Comparison of ENCODE assay signal across 9 cellular contexts in the genomic region with DNA sequence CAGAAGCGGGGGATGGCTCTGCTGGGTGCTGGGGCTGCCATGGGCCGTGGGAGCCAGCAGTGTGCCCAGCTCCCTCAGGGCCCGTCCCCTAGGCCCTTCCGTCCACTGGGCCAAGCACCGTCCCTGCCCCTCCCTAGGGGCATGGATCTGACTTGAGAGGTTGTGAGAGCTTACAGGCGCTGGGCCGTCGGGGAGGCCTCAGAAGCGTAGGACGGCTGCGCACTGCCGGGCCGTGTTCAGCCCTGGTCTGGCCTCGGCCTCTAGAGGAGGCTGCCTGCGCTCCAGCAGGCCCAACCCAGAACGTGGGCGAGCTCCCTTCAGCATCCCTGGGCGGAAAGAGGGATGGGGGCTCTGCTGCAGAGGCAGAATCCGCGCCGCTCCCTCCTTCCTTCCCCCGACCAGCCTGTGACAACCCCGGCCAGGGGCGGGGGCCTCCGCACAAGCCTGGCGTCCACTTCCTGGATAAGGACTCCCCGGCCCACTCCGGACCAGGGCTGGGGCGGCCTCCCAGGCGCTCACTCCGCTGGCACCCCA. TPM values are rescaled to one million over a fixed set of nuclear protein-coding genes. Genes with fewer than 3 reads are reported as not detected.
DNase-seq lines count a peak whose midpoint lies in the region; ATAC-seq, FAIRE-seq and TF ChIP-seq lines count a peak whose summit lies in the region.
"Had no signal": no experiment of that assay in that cellular context is flagged by ENCODE, and none has a peak within 500 bp of the region (broad histone marks: within the 10 kb centered on the region; RNA-seq: fewer than 3 reads in every experiment).

No MANE protein-coding gene starts in this region.

- H3K23ac ChIP-seq in H1 (ENCODE audit: insufficient read length) = no peak overlapping the region

- H2BK15ac ChIP-seq in H1 (ENCODE audit: low read length) = peak overlapping the region; percentile 53; the same call in 1 of the 2 replicates

- no peak for TF ChIP-seq RAD21 in H1 (IDR thresholded peaks at IDR 0.05 in 1 of 2, conservative IDR thresholded peaks at IDR 0.05 in 1 of 2; ENCODE audit: low read depth in 2 of 2, low read length in 2 of 2)

- H3K4me3 ChIP-seq in WERI-Rb-1 (ENCODE audit: low read depth, low read length) (peak overlapping the region; percentile 53), H1 (ENCODE audit: extremely low read depth in 1 of 4, insufficient read depth in 2 of 4, low read depth in 3 of 4, low read length in 4 of 4) (peak overlapping the region; percentile 54 to 78 (median 68); a peak in 7 of 8 replicates), mesodermal cell (ENCODE audit: extremely low read depth, insufficient read depth, low read length, poor library complexity, severe bottlenecking) (peak overlapping the region; percentile 55), thymus (ENCODE audit: low read length) (peak overlapping the region; percentile 94)

- FAIRE-seq in H1 (lab: Jason Lieb, UNC) = no peak

- H2BK12ac ChIP-seq in H1 (ENCODE audit: low read depth, low read length) = peak overlapping the region; percentile 87; the same call in 1 of the 2 replicates

- POLR2A ChIA-PET in H1 (lab: Charles Lee; ENCODE audit: partially characterized antibody) = interaction anchor here (0.5 to 3.2 kb wide), 11 partner anchors 9 to 325 kb away, joined by 3 to 19 read pairs (median 3); no protein-coding TSS in a partner anchor

- H4K91ac ChIP-seq in H1 (replicated peaks; ENCODE audit: insufficient read length, low read length) = peak overlapping the region; percentile 61

- peak overlapping the region; percentile 44 for H3K18ac ChIP-seq in H1 (ENCODE audit: extremely low read depth, low read length)

- no peaks in the 10 kb centered on the region for H3K9me3 ChIP-seq in WERI-Rb-1 (ENCODE audit: severe bottlenecking)
- no peaks in the 10 kb centered on the region for H3K9me3 ChIP-seq in H1 (ENCODE audit: insufficient read depth in 2 of 2, low read depth in 1 of 2, low read length in 1 of 2)
- H3K9me3 ChIP-seq in mesodermal cell (ENCODE audit: control insufficient read depth, low read length) = no peaks in the 10 kb centered on the region
- peaks cover 1% of the 10 kb centered on the region for H3K9me3 ChIP-seq in thymus (ENCODE audit: control insufficient read depth)

- no peak overlapping the region for H3K14ac ChIP-seq in H1 (ENCODE audit: insufficient read length)

- H3K4me2 ChIP-seq in H1 (ENCODE audit: insufficient read depth in 1 of 2, low read depth in 2 of 2, low read length in 2 of 2) = peak overlapping the region; percentile 92 to 95

- H3K27me3 ChIP-seq in WERI-Rb-1 (ENCODE audit: insufficient read depth, low read depth, severe bottlenecking) = no peaks in the 10 kb centered on the region
- H3K27me3 ChIP-seq in H1 (replicated peaks in 1 of 4; ENCODE audit: control insufficient read depth in 3 of 4, extremely low read depth in 1 of 4, insufficient read depth in 3 of 4, low read length in 3 of 4) = peaks cover 0 to 4% (median 3%) of the 10 kb centered on the region in 4 experiments; a peak in 3 of 7 replicates
- peaks cover 25% of the 10 kb centered on the region for H3K27me3 ChIP-seq in thymus (ENCODE audit: control insufficient read depth, insufficient read depth)

- H2AK5ac ChIP-seq in H1 (ENCODE audit: low read depth, low read length) = peak overlapping the region; percentile 58; the same call in 1 of the 2 replicates

- peak overlapping the region; percentile 80; the same call in 1 of the 2 replicates for H4K8ac ChIP-seq in H1 (ENCODE audit: extremely low read depth, insufficient read depth, low read length)

- no peak for TF ChIP-seq POLR2A in H1 (IDR thresholded peaks at IDR 0.05; ENCODE audit: control extremely low read depth in 1 of 2, low read depth in 2 of 2, low read length in 2 of 2)

- no peaks in the 10 kb centered on the region for H3K79me1 ChIP-seq in H1 (ENCODE audit: low read depth, low read length)

- no peak overlapping the region for H2BK20ac ChIP-seq in H1 (ENCODE audit: low read length)

- 42% methylated on average over 15 of the region's 31 CpGs; no CpG with 5 or more reads in 1 of the 2 experiments for WGBS in H1 (ENCODE audit: extremely low coverage in 1 of 2, insufficient coverage in 1 of 2, insufficient read length in 1 of 2, insufficient replicate concordance in 2 of 2, low coverage in 1 of 2, low lambda C conversion rate in 2 of 2, missing lambda C conversion rate in 1 of 2), 2 experiments
- WGBS in mesodermal cell (ENCODE audit: insufficient coverage in 2 of 2), 2 experiments = 31 to 35% methylated on average over 20 to 27 of the region's 31 CpGs
- WGBS in thymus = 18% methylated on average over 31 of the region's 31 CpGs

- no peak for TF ChIP-seq EP300 in H1 (IDR thresholded peaks at IDR 0.05; ENCODE audit: borderline replicate concordance in 1 of 2, low read depth in 2 of 2, low read length in 2 of 2)

- CTCF ChIA-PET in H1 (lab: Charles Lee; ENCODE audit: partially characterized antibody) = interaction anchor here (0.7 to 25.7 kb wide), 6 partner anchors 8 to 105 kb away, joined by 3 to 856 read pairs (median 4); partner anchors contain the start of gene RHBDF1

- no peak overlapping the region for H2BK120ac ChIP-seq in H1 (replicated peaks; ENCODE audit: low read depth, low read length)

- peak overlapping the region; percentile 66; the same call in 1 of the 2 replicates for H2BK5ac ChIP-seq in H1 (ENCODE audit: low read depth, low read length)

- TF ChIP-seq CTCF in WERI-Rb-1 (IDR thresholded peaks at IDR 0.05; ENCODE audit: low read depth, low read length) = no peak
- no peak for TF ChIP-seq CTCF in H1 (IDR thresholded peaks at IDR 0.05; ENCODE audit: control extremely low read depth in 1 of 3, insufficient read depth in 1 of 3, low read depth in 1 of 3, low read length in 3 of 3)

- H3K23me2 ChIP-seq in H1 (ENCODE audit: low read depth, low read length) = peaks cover 20% of the 10 kb centered on the region; the same call in 1 of the 2 replicates

- H4K5ac ChIP-seq in H1 (ENCODE audit: insufficient read length, low read depth, low read length) = peak overlapping the region; percentile 19

- H2AFZ ChIP-seq in H1 (ENCODE audit: low read length) = no peak overlapping the region

- DNase-seq in COLO668 (lab: John Stamatoyannopoulos, UW; ENCODE audit: unreplicated experiment) = peak; percentile 79
- peak; percentile 59 for DNase-seq in WERI-Rb-1
- peak in 1 of 2 experiments; percentile 78 for DNase-seq in H1 (ENCODE audit: low read depth in 1 of 2, low spot score in 2 of 2)
- no peak for DNase-seq in putamen (ENCODE audit: low spot score)

- H3K79me2 ChIP-seq in H1 (ENCODE audit: control insufficient read depth in 1 of 2, insufficient read depth in 2 of 2, low read length in 2 of 2) = no peaks in the 10 kb centered on the region

- H3K56ac ChIP-seq in H1 (replicated peaks; ENCODE audit: insufficient read length, low read depth, low read length) = peak overlapping the region; percentile 33

- peak overlapping the region; percentile 19 for H3K4ac ChIP-seq in H1 (replicated peaks; ENCODE audit: insufficient read length, low read depth, low read length)

- H4K20me1 ChIP-seq in H1 (replicated peaks in 1 of 2; ENCODE audit: control insufficient read depth in 1 of 2, insufficient read depth in 2 of 2, low read length in 2 of 2) = peaks cover 0 to 5% of the 10 kb centered on the region in 2 experiments

- peaks cover 6 to 59% (median 44%) of the 10 kb centered on the region in 4 experiments for H3K4me1 ChIP-seq in H1 (replicated peaks in 1 of 4; ENCODE audit: control insufficient read depth in 3 of 4, insufficient read depth in 4 of 4, low read length in 3 of 4)
- H3K4me1 ChIP-seq in mesodermal cell (ENCODE audit: control insufficient read depth, insufficient read depth, low read length, poor library complexity, severe bottlenecking) = peaks cover 54% of the 10 kb centered on the region
- H3K4me1 ChIP-seq in thymus (ENCODE audit: control insufficient read depth, insufficient read depth, low read length) = peaks cover 21% of the 10 kb centered on the region

- H3K9ac ChIP-seq in H1 (replicated peaks in 1 of 4; ENCODE audit: extremely low read depth in 1 of 4, low read depth in 3 of 4, low read length in 3 of 4) = peak overlapping the region in 2 of 4 experiments; percentile 13 to 20; a peak in 2 of 7 replicates

- ATAC-seq in GM19324 (IDR thresholded peaks at IDR 0.05; ENCODE audit: low FRiP score, unreplicated experiment) = peak; percentile 33
- ATAC-seq in HG03520 (IDR thresholded peaks at IDR 0.05; ENCODE audit: unreplicated experiment) = peak; percentile 10

- peaks cover 7% of the 10 kb centered on the region; the same call in 1 of the 2 replicates for H3K36me3 ChIP-seq in WERI-Rb-1
- peaks cover 0 to 2% (median 0%) of the 10 kb centered on the region in 4 experiments; a peak in 1 of 8 replicates for H3K36me3 ChIP-seq in H1 (ENCODE audit: control insufficient read depth in 2 of 4, insufficient read depth in 4 of 4, low read length in 3 of 4)
- peaks cover 18% of the 10 kb centered on the region for H3K36me3 ChIP-seq in mesodermal cell (ENCODE audit: control insufficient read depth, insufficient read depth, low read length)
- H3K36me3 ChIP-seq in thymus (ENCODE audit: control insufficient read depth, insufficient read depth) = peaks cover 16% of the 10 kb centered on the region

- peak overlapping the region; percentile 61 for H3K27ac ChIP-seq in WERI-Rb-1
- no peak overlapping the region for H3K27ac ChIP-seq in H1 (ENCODE audit: low read depth, low read length)
- peak overlapping the region; percentile 89 for H3K27ac ChIP-seq in mesodermal cell (ENCODE audit: low read depth, low read length, severe bottlenecking)
- peak overlapping the region; percentile 66 for H3K27ac ChIP-seq in thymus (ENCODE audit: low read depth)

RNA-seq across cellular contexts. Expression of gene MPG, which starts 0.7 kb away (rescaled TPM):
- 35.8 and 37.6 TPM in 2 replicates for total RNA-seq in H1 (2021; fragmentation: NEBNext Ultra II Directional; extraction: Animal tissue kit (Norgen Biotek cat#: 25700))
- polyA plus RNA-seq in H1 (2011; rRNA removed) = 83.7 and 107 TPM in 2 replicates
- 62.4 TPM for polyA plus RNA-seq in H1 (2011; cell fraction: cytosol; rRNA removed)
- polyA plus RNA-seq in H1 (2011; cell fraction: nucleus; rRNA removed) = 62.1 TPM
- 28.1 to 43.9 TPM (median 40.6 TPM) in 4 replicates for polyA plus RNA-seq in H1 (2012, experiment 1 of 2)
- polyA plus RNA-seq in H1 (2012, experiment 2 of 2) = 59.4 TPM
- 57.3 TPM for polyA plus RNA-seq in H1 (2013, experiment 1 of 2)
- 56.6 TPM for polyA plus RNA-seq in H1 (2013, experiment 2 of 2)
- 7.2 and 9.8 TPM in 2 replicates for polyA minus RNA-seq in H1 (2011; rRNA and poly(A)+ RNA removed)
- polyA minus RNA-seq in H1 (2011; cell fraction: cytosol; rRNA and poly(A)+ RNA removed) = 31.9 TPM
- 21.6 TPM for polyA minus RNA-seq in H1 (2011; cell fraction: nucleus; rRNA and poly(A)+ RNA removed)
- 85.2 TPM for polyA plus RNA-seq in mesodermal cell (2013, experiment 1 of 2)
- 74.3 TPM for polyA plus RNA-seq in mesodermal cell (2013, experiment 2 of 2)
- 58.1 TPM for polyA plus RNA-seq in thymus

RNA-seq across cellular contexts. Expression of gene RHBDF1, which starts 4.9 kb away (rescaled TPM):
- 32.5 and 37.4 TPM in 2 replicates for total RNA-seq in H1 (2021; fragmentation: NEBNext Ultra II Directional; extraction: Animal tissue kit (Norgen Biotek cat#: 25700))
- polyA plus RNA-seq in H1 (2011; rRNA removed) = 51.6 and 76.9 TPM in 2 replicates
- 45.9 TPM for polyA plus RNA-seq in H1 (2011; cell fraction: cytosol; rRNA removed)
- 462 TPM for polyA plus RNA-seq in H1 (2011; cell fraction: nucleus; rRNA removed)
- polyA plus RNA-seq in H1 (2012, experiment 1 of 2) = 29.1 to 43.2 TPM (median 40.3 TPM) in 4 replicates
- 31.7 TPM for polyA plus RNA-seq in H1 (2012, experiment 2 of 2)
- 41.3 TPM for polyA plus RNA-seq in H1 (2013, experiment 1 of 2)
- 37.4 TPM for polyA plus RNA-seq in H1 (2013, experiment 2 of 2)
- polyA minus RNA-seq in H1 (2011; rRNA and poly(A)+ RNA removed) = 21.8 and 30.8 TPM in 2 replicates
- polyA minus RNA-seq in H1 (2011; cell fraction: cytosol; rRNA and poly(A)+ RNA removed) = 18.2 TPM
- 49.7 TPM for polyA minus RNA-seq in H1 (2011; cell fraction: nucleus; rRNA and poly(A)+ RNA removed)
- 51.9 TPM for polyA plus RNA-seq in mesodermal cell (2013, experiment 1 of 2)
- 42.0 TPM for polyA plus RNA-seq in mesodermal cell (2013, experiment 2 of 2)
- 10.7 TPM for polyA plus RNA-seq in thymus
- total RNA-seq: T-helper 2 cell treated with Interferon-gamma antibody and Interleukin-4, amounts not matched to agents 100 ng/mL and 5 ng/mL, for 36 hours had no signal

RNA-seq across cellular contexts. Expression of gene SNRNP25, which starts 23.7 kb away (rescaled TPM):
- 49.6 and 58.4 TPM in 2 replicates for total RNA-seq in H1 (2021; fragmentation: NEBNext Ultra II Directional; extraction: Animal tissue kit (Norgen Biotek cat#: 25700))
- 45.2 and 53.0 TPM in 2 replicates for polyA plus RNA-seq in H1 (2011; rRNA removed)
- 75.6 TPM for polyA plus RNA-seq in H1 (2011; cell fraction: cytosol; rRNA removed)
- 48.5 TPM for polyA plus RNA-seq in H1 (2011; cell fraction: nucleus; rRNA removed)
- polyA plus RNA-seq in H1 (2012, experiment 1 of 2) = 62.8 to 118 TPM (median 92.7 TPM) in 4 replicates
- polyA plus RNA-seq in H1 (2012, experiment 2 of 2) = 122 TPM
- 52.3 TPM for polyA plus RNA-seq in H1 (2013, experiment 1 of 2)
- polyA plus RNA-seq in H1 (2013, experiment 2 of 2) = 51.6 TPM
- 20.7 and 26.8 TPM in 2 replicates for polyA minus RNA-seq in H1 (2011; rRNA and poly(A)+ RNA removed)
- 21.7 TPM for polyA minus RNA-seq in H1 (2011; cell fraction: cytosol; rRNA and poly(A)+ RNA removed)
- polyA minus RNA-seq in H1 (2011; cell fraction: nucleus; rRNA and poly(A)+ RNA removed) = 18.0 TPM
- polyA plus RNA-seq in mesodermal cell (2013, experiment 1 of 2) = 34.8 TPM
- polyA plus RNA-seq in mesodermal cell (2013, experiment 2 of 2) = 34.4 TPM
- polyA plus RNA-seq in thymus = 23.3 TPM

RNA-seq across cellular contexts. Expression of gene POLR3K, which starts 23.9 kb away (rescaled TPM):
- 45.4 and 49.6 TPM in 2 replicates for total RNA-seq in H1 (2021; fragmentation: NEBNext Ultra II Directional; extraction: Animal tissue kit (Norgen Biotek cat#: 25700))
- 76.5 and 80.5 TPM in 2 replicates for polyA plus RNA-seq in H1 (2011; rRNA removed)
- polyA plus RNA-seq in H1 (2011; cell fraction: cytosol; rRNA removed) = 82.5 TPM
- 52.0 TPM for polyA plus RNA-seq in H1 (2011; cell fraction: nucleus; rRNA removed)
- 55.4 to 63.9 TPM (median 58.6 TPM) in 4 replicates for polyA plus RNA-seq in H1 (2012, experiment 1 of 2)
- 25.1 TPM for polyA plus RNA-seq in H1 (2012, experiment 2 of 2)
- 41.3 TPM for polyA plus RNA-seq in H1 (2013, experiment 1 of 2)
- polyA plus RNA-seq in H1 (2013, experiment 2 of 2) = 43.7 TPM
- polyA minus RNA-seq in H1 (2011; rRNA and poly(A)+ RNA removed) = 44.6 and 52.4 TPM in 2 replicates
- polyA minus RNA-seq in H1 (2011; cell fraction: cytosol; rRNA and poly(A)+ RNA removed) = 25.0 TPM
- polyA minus RNA-seq in H1 (2011; cell fraction: nucleus; rRNA and poly(A)+ RNA removed) = 17.7 TPM
- polyA plus RNA-seq in mesodermal cell (2013, experiment 1 of 2) = 15.5 TPM
- 13.2 TPM for polyA plus RNA-seq in mesodermal cell (2013, experiment 2 of 2)
- polyA plus RNA-seq in thymus = 10.6 TPM
